Comparison of ENCODE assay signal across 1 cellular context in the genomic region with DNA sequence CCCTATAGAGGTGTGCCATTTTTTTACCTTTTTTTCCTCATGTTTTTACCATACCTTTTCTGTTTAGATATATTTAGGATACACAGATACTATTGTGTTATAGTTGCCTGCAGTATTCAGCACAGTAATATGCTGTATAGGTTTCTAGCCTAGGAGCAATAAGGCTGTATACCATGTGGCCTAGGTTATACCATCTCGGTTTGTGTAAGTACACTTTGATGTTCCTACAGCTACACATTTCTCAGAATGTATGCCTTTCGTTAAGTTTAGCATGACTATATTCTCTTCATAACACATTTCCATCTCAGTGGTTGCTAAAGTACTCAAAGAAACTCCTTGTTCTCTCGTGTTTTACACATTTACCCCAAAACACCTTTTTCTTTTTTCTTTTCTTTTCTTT.
TF ChIP-seq lines count a peak whose summit lies in the region.

No MANE protein-coding gene starts in this region.

TF ChIP-seq in GM12878, 131 proteins besides CTCF, POLR2A, EP300 and RAD21:
- TF ChIP-seq STAT1 (conservative IDR thresholded peaks at IDR 0.05) (no peak), BHLHE40 (IDR thresholded peaks at IDR 0.05; ENCODE audit: borderline replicate concordance in 1 of 2, low read depth in 2 of 2, low read length in 1 of 2) (no peak), SP1 (IDR thresholded peaks at IDR 0.05; ENCODE audit: low read depth, low read length) (no peak), MYC (IDR thresholded peaks at IDR 0.05; ENCODE audit: insufficient read depth, insufficient read length, insufficient replicate concordance, low read length, severe bottlenecking) (no peak), HDGF (IDR thresholded peaks at IDR 0.05) (no peak), RB1 (IDR thresholded peaks at IDR 0.05; ENCODE audit: borderline replicate concordance) (no peak), RCOR1 (conservative IDR thresholded peaks at IDR 0.05; ENCODE audit: low read depth, low read length) (no peak), ESRRA (IDR thresholded peaks at IDR 0.05; ENCODE audit: low read length) (no peak)
- TF ChIP-seq, protein P1, sequence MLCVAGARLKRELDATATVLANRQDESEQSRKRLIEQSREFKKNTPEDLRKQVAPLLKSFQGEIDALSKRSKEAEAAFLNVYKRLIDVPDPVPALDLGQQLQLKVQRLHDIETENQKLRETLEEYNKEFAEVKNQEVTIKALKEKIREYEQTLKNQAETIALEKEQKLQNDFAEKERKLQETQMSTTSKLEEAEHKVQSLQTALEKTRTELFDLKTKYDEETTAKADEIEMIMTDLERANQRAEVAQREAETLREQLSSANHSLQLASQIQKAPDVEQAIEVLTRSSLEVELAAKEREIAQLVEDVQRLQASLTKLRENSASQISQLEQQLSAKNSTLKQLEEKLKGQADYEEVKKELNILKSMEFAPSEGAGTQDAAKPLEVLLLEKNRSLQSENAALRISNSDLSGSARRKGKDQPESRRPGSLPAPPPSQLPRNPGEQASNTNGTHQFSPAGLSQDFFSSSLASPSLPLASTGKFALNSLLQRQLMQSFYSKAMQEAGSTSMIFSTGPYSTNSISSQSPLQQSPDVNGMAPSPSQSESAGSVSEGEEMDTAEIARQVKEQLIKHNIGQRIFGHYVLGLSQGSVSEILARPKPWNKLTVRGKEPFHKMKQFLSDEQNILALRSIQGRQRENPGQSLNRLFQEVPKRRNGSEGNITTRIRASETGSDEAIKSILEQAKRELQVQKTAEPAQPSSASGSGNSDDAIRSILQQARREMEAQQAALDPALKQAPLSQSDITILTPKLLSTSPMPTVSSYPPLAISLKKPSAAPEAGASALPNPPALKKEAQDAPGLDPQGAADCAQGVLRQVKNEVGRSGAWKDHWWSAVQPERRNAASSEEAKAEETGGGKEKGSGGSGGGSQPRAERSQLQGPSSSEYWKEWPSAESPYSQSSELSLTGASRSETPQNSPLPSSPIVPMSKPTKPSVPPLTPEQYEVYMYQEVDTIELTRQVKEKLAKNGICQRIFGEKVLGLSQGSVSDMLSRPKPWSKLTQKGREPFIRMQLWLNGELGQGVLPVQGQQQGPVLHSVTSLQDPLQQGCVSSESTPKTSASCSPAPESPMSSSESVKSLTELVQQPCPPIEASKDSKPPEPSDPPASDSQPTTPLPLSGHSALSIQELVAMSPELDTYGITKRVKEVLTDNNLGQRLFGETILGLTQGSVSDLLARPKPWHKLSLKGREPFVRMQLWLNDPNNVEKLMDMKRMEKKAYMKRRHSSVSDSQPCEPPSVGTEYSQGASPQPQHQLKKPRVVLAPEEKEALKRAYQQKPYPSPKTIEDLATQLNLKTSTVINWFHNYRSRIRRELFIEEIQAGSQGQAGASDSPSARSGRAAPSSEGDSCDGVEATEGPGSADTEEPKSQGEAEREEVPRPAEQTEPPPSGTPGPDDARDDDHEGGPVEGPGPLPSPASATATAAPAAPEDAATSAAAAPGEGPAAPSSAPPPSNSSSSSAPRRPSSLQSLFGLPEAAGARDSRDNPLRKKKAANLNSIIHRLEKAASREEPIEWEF (IDR thresholded peaks at IDR 0.05; ENCODE audit: insufficient replicate concordance, low read depth, low read length): no peak
- TF ChIP-seq, protein P2, sequence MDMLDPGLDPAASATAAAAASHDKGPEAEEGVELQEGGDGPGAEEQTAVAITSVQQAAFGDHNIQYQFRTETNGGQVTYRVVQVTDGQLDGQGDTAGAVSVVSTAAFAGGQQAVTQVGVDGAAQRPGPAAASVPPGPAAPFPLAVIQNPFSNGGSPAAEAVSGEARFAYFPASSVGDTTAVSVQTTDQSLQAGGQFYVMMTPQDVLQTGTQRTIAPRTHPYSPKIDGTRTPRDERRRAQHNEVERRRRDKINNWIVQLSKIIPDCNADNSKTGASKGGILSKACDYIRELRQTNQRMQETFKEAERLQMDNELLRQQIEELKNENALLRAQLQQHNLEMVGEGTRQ (IDR thresholded peaks at IDR 0.05; ENCODE audit: borderline replicate concordance, low read depth, low read length): no peak
- TF ChIP-seq, protein P3, sequence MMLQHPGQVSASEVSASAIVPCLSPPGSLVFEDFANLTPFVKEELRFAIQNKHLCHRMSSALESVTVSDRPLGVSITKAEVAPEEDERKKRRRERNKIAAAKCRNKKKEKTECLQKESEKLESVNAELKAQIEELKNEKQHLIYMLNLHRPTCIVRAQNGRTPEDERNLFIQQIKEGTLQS (IDR thresholded peaks at IDR 0.05; ENCODE audit: borderline replicate concordance, extremely low read depth, low read depth, low read length): no peak
- TF ChIP-seq, protein P4, sequence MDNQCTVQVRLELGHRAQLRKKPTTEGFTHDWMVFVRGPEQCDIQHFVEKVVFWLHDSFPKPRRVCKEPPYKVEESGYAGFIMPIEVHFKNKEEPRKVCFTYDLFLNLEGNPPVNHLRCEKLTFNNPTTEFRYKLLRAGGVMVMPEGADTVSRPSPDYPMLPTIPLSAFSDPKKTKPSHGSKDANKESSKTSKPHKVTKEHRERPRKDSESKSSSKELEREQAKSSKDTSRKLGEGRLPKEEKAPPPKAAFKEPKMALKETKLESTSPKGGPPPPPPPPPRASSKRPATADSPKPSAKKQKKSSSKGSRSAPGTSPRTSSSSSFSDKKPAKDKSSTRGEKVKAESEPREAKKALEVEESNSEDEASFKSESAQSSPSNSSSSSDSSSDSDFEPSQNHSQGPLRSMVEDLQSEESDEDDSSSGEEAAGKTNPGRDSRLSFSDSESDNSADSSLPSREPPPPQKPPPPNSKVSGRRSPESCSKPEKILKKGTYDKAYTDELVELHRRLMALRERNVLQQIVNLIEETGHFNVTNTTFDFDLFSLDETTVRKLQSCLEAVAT (IDR thresholded peaks at IDR 0.05): no peak
